In the genomic region with DNA sequence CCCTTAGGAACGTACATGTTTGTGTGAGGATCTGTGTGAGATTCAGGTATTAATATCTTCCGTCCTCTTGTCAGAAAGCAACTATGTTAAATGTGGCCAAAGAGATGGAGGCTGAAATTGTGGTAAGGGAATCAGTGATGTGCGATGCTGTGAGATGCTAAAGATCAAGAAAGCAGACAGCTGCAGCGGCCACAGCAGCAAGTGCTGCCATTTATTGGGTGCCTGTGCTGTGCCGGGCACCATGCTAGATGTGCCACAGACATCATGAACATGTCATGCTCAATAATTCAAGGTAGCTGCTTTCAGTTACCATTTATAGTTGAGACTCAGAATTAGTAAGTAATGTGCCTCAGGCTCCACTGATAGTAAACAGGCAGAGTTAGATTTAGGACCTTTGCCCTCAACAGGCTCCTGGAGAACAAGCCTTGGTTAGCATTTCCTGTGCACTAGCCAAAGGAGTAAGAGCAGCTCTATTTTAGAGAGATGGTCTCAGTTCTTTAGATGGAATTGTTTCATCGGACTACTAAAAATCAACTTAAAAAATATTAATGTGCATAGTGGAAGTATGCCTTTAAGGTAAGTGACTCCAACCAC, we compare ENCODE assay signal across 3 cellular contexts.
TF ChIP-seq lines count a peak whose summit lies in the region.

No MANE protein-coding gene starts in this region.

TF ChIP-seq in SK-N-SH, 30 proteins besides CTCF, POLR2A, EP300 and RAD21:
- TF ChIP-seq RFX5 (IDR thresholded peaks at IDR 0.05; ENCODE audit: low read length) (no peak), RCOR1 (IDR thresholded peaks at IDR 0.05; ENCODE audit: low read length) (no peak), NRF1 (IDR thresholded peaks at IDR 0.05; ENCODE audit: low read depth, low read length) (no peak), GATA2 (CRISPR knock-in tag; IDR thresholded peaks at IDR 0.05) (0 out of 2 replicates have a peak, but pooled peaks have one; percentile 4)
- TF ChIP-seq, protein P1, sequence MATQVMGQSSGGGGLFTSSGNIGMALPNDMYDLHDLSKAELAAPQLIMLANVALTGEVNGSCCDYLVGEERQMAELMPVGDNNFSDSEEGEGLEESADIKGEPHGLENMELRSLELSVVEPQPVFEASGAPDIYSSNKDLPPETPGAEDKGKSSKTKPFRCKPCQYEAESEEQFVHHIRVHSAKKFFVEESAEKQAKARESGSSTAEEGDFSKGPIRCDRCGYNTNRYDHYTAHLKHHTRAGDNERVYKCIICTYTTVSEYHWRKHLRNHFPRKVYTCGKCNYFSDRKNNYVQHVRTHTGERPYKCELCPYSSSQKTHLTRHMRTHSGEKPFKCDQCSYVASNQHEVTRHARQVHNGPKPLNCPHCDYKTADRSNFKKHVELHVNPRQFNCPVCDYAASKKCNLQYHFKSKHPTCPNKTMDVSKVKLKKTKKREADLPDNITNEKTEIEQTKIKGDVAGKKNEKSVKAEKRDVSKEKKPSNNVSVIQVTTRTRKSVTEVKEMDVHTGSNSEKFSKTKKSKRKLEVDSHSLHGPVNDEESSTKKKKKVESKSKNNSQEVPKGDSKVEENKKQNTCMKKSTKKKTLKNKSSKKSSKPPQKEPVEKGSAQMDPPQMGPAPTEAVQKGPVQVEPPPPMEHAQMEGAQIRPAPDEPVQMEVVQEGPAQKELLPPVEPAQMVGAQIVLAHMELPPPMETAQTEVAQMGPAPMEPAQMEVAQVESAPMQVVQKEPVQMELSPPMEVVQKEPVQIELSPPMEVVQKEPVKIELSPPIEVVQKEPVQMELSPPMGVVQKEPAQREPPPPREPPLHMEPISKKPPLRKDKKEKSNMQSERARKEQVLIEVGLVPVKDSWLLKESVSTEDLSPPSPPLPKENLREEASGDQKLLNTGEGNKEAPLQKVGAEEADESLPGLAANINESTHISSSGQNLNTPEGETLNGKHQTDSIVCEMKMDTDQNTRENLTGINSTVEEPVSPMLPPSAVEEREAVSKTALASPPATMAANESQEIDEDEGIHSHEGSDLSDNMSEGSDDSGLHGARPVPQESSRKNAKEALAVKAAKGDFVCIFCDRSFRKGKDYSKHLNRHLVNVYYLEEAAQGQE (IDR thresholded peaks at IDR 0.05; ENCODE audit: low read depth, low read length), result no peak
TF ChIP-seq in SK-N-SH: peak in this region for 1.

TF ChIP-seq in SK-N-SH treated with all-trans-retinoic acid at 6 μM for 48 hours, 23 proteins besides CTCF, POLR2A, EP300 and RAD21:
- TF ChIP-seq ZNF565 (CRISPR knock-in tag; conservative IDR thresholded peaks at IDR 0.05; ENCODE audit: low read depth) (no peak), BACH2 (CRISPR knock-in tag; IDR thresholded peaks at IDR 0.05; ENCODE audit: borderline replicate concordance) (no peak), RARB (CRISPR knock-in tag; IDR thresholded peaks at IDR 0.05) (no peak), TCF4 (CRISPR knock-in tag; IDR thresholded peaks at IDR 0.05; ENCODE audit: borderline replicate concordance) (no peak), ZNF70 (CRISPR knock-in tag; IDR thresholded peaks at IDR 0.05) (no peak), TOX (CRISPR knock-in tag; IDR thresholded peaks at IDR 0.05; ENCODE audit: borderline replicate concordance) (no peak)
- TF ChIP-seq, protein P2, sequence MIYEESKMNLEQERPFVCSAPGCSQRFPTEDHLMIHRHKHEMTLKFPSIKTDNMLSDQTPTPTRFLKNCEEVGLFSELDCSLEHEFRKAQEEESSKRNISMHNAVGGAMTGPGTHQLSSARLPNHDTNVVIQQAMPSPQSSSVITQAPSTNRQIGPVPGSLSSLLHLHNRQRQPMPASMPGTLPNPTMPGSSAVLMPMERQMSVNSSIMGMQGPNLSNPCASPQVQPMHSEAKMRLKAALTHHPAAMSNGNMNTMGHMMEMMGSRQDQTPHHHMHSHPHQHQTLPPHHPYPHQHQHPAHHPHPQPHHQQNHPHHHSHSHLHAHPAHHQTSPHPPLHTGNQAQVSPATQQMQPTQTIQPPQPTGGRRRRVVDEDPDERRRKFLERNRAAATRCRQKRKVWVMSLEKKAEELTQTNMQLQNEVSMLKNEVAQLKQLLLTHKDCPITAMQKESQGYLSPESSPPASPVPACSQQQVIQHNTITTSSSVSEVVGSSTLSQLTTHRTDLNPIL (CRISPR knock-in tag; IDR thresholded peaks at IDR 0.05; ENCODE audit: low read depth), result no peak

TF ChIP-seq in endothelial cell of umbilical vein, 7 proteins besides CTCF, POLR2A, EP300 and RAD21:
- TF ChIP-seq, protein P3, sequence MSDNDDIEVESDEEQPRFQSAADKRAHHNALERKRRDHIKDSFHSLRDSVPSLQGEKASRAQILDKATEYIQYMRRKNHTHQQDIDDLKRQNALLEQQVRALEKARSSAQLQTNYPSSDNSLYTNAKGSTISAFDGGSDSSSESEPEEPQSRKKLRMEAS (IDR thresholded peaks at IDR 0.05; ENCODE audit: insufficient read depth, insufficient read length), result no peak
- TF ChIP-seq MYC (IDR thresholded peaks at IDR 0.05; ENCODE audit: low read depth, low read length) (no peak), POLR2AphosphoS5 (IDR thresholded peaks at IDR 0.05; ENCODE audit: insufficient read depth, low read depth, low read length) (no peak), EZH2 (IDR thresholded peaks at IDR 0.05; ENCODE audit: borderline replicate concordance, low read depth, low read length, severe bottlenecking) (no peak), GATA2 (IDR thresholded peaks at IDR 0.05; ENCODE audit: insufficient read depth, insufficient read length, low read depth, low read length) (no peak), JUN (IDR thresholded peaks at IDR 0.05; ENCODE audit: borderline replicate concordance, insufficient read depth, insufficient read length, low read depth) (no peak), FOS (IDR thresholded peaks at IDR 0.05; ENCODE audit: borderline replicate concordance, insufficient read depth, low read length) (no peak)
